Comparison of ENCODE assay signal across 26 cellular contexts in genomic region chr4:71268156-71268555, GRCh38.
A peak's percentile ranks its signal among the peaks of the same experiment; 100 is the strongest.
DNase-seq lines count a peak whose midpoint lies in the region; ATAC-seq and TF ChIP-seq lines count a peak whose summit lies in the region.
"Had no signal": no experiment of that assay in that cellular context is flagged by ENCODE, and none has a peak within 500 bp of the region (broad histone marks: within the 10 kb centered on the region; RNA-seq: fewer than 3 reads in every experiment).

No MANE protein-coding gene starts in this region.

- H3K27me3 ChIP-seq in dorsolateral prefrontal cortex = no peaks in the 10 kb centered on the region
- H3K27me3 ChIP-seq: BE2C, esophagus muscularis mucosa, upper lobe of right lung had no signal

- H3K27ac ChIP-seq in dorsolateral prefrontal cortex = peak overlapping the region in 2 of 59 donors; percentile 1 to 18
- H3K27ac ChIP-seq: A549, coronary artery, esophagus muscularis mucosa, upper lobe of right lung had no signal

- DNase-seq in NCI-H510A treated with DMSO at 0.1 percent for 48 hours (lab: John Stamatoyannopoulos, UW) = peak; percentile 7
- no peak for DNase-seq in NCI-H510A (lab: John Stamatoyannopoulos, UW)
- DNase-seq in MV-4-11 (lab: John Stamatoyannopoulos, UW) = peak; percentile 48
- DNase-seq in left lobe of liver (ENCODE audit: low spot score) = no peak
- DNase-seq in pons (ENCODE audit: low spot score) = no peak
- DNase-seq in dorsolateral prefrontal cortex = no peak
- DNase-seq: activated CD4-positive, alpha-beta T cell treated with anti-CD3 and anti-CD28 coated beads for 4 hours; activated naive CD4-positive, alpha-beta T cell treated with Interleukin-2 at 50 U/mL for 16 hours; activated T-cell treated with anti-CD3 and anti-CD28 coated beads, Interleukin-2, amount 50 U/mL, for 24 hours; amygdala; BE2C; DMS79; endodermal cell; KG1; NCI-H1694; NCI-H748 treated with DMSO at 0.1 percent for 48 hours; nucleus accumbens; T-helper 2 cell; upper lobe of right lung had no signal

- ATAC-seq in left lobe of liver = peak; percentile 29
- no peak for ATAC-seq in HG02610 (IDR thresholded peaks at IDR 0.05; ENCODE audit: unreplicated experiment)
- no peak for ATAC-seq in HG03442 (IDR thresholded peaks at IDR 0.05; ENCODE audit: unreplicated experiment)
- ATAC-seq: A549, SK-N-SH treated with all-trans-retinoic acid at 6 μM for 48 hours, upper lobe of right lung had no signal

- no peak for TF ChIP-seq CTCF in dorsolateral prefrontal cortex (IDR thresholded peaks at IDR 0.05 in 54 of 56, conservative IDR thresholded peaks at IDR 0.05 in 2 of 56; ENCODE audit: low read depth in 1 of 56, partially characterized antibody in 56 of 56)

- no peak overlapping the region for H3K4me3 ChIP-seq in dorsolateral prefrontal cortex
- H3K4me3 ChIP-seq: A549, coronary artery, esophagus muscularis mucosa, HAP-1, upper lobe of right lung had no signal

- intact Hi-C loops in dorsolateral prefrontal cortex (cut with DNase I) = no loop called here

Comparison
In these comparisons a context has a peak if more than half of its experiments do, and no peak if none do; other contexts are left out.
1. DNase-seq: peak in NCI-H510A treated with DMSO at 0.1 percent for 48 hours (single experiment) and MV-4-11 (single experiment); none in NCI-H510A (single experiment), left lobe of liver (single experiment), pons (single experiment) and dorsolateral prefrontal cortex (0 of 10).